Comparison of ENCODE assay signal across 16 cellular contexts in genomic region chr6:87203448-87204023, GRCh38.
"Had no signal": no experiment of that assay in that cellular context is flagged by ENCODE, and none has a peak within 500 bp of the region (broad histone marks: within the 10 kb centered on the region; RNA-seq: fewer than 3 reads in every experiment).

No MANE protein-coding gene starts in this region.

- H3K9me3 ChIP-seq: heart right ventricle, spleen, suprapubic skin, upper lobe of right lung had no signal

- H3K27ac ChIP-seq: heart right ventricle, spleen, suprapubic skin, upper lobe of right lung had no signal

- H3K27me3 ChIP-seq: heart right ventricle, spleen, suprapubic skin, upper lobe of right lung had no signal

- ATAC-seq: activated CD8-positive, alpha-beta T cell treated with anti-CD3 and anti-CD28 coated beads for 36 hours; left lobe of liver; sciatic nerve; upper lobe of right lung had no signal

- H3K4me1 ChIP-seq: suprapubic skin had no signal

- H3K4me3 Mint-ChIP-seq: activated CD8-positive, alpha-beta T cell treated with anti-CD3 and anti-CD28 coated beads for 36 hours; nephron; T-helper 2 cell treated with Interferon-gamma antibody and Interleukin-4, amounts not matched to agents 5 μg/mL and 100 μg/mL, for 36 hours had no signal

- H3K9me3 Mint-ChIP-seq: activated CD8-positive, alpha-beta T cell treated with anti-CD3 and anti-CD28 coated beads for 36 hours; activated naive CD4-positive, alpha-beta T cell treated with anti-CD3 and anti-CD28 coated beads, Interleukin-2, amount 50 U/mL, for 72 hours; nephron; T-helper 2 cell treated with Interferon-gamma antibody and Interleukin-4, amounts not matched to agents 5 μg/mL and 100 μg/mL, for 36 hours had no signal

- FAIRE-seq: frontal cortex, islet of Langerhans had no signal

- DNase-seq: activated CD4-positive, CD25-positive, alpha-beta regulatory T cell treated with anti-CD3 and anti-CD28 coated beads, Interleukin-2, amount 50 U/mL, for 72 hours; activated CD8-positive, alpha-beta memory T cell treated with anti-CD3 and anti-CD28 coated beads, Interleukin-2, amount 50 U/mL, for 4 hours; activated CD8-positive, alpha-beta T cell treated with anti-CD3 and anti-CD28 coated beads for 36 hours; heart right ventricle; spleen; stimulated activated CD4-positive, alpha-beta T cell treated with anti-CD3 and anti-CD28 coated beads, Interleukin-2, amount 100 ng/mL, for 24 hours; stimulated activated naive CD4-positive, alpha-beta T cell; upper lobe of right lung had no signal

- H3K36me3 ChIP-seq: upper lobe of right lung had no signal

- H3K27ac Mint-ChIP-seq: activated naive CD4-positive, alpha-beta T cell treated with anti-CD3 and anti-CD28 coated beads, Interleukin-2, amount 50 U/mL, for 72 hours; nephron; T-helper 2 cell treated with Interferon-gamma antibody and Interleukin-4, amounts not matched to agents 5 μg/mL and 100 μg/mL, for 36 hours had no signal

- H3K27me3 Mint-ChIP-seq: activated CD8-positive, alpha-beta T cell treated with anti-CD3 and anti-CD28 coated beads for 36 hours had no signal

- H3K4me3 ChIP-seq: heart right ventricle, spleen, suprapubic skin, upper lobe of right lung had no signal
